In the genomic region with DNA sequence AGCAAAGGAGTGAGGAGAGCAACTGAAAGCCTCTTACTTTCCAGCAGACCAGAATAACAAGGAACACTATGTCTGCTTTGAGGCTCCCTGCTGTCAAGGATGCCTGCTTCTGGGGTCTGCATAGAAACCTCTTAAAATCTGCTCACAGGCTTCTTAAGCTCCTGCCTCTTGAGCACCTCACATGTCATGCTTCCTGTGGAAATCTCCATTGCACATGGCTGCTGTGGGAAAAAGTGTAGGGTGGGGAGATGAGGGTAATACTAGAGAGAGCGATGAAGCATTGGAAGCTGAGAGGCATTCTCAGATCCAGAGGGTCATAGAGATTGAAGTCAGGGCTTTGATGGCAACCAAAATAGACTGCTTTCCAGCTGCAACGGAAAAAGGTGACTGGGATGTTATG, we compare ENCODE assay signal across 15 cellular contexts. TPM values are rescaled to one million over a fixed set of nuclear protein-coding genes. Genes with fewer than 3 reads are reported as not detected.
DNase-seq lines count a peak whose midpoint lies in the region; ATAC-seq and TF ChIP-seq lines count a peak whose summit lies in the region.
"Had no signal": no experiment of that assay in that cellular context is flagged by ENCODE, and none has a peak within 500 bp of the region (broad histone marks: within the 10 kb centered on the region; RNA-seq: fewer than 3 reads in every experiment).

No MANE protein-coding gene starts in this region.

- H3K27me3 ChIP-seq in sigmoid colon (no peaks in the 10 kb centered on the region), smooth muscle cell (ENCODE audit: low read depth) (peaks cover 55% of the 10 kb centered on the region)

- H3K27ac Mint-ChIP-seq in activated CD4-positive, alpha-beta T cell treated with anti-CD3 and anti-CD28 coated beads, Interleukin-2, amount 10 ng/mL, durations not matched to agents 24 days and 14 days: no peak overlapping the region
- no peak overlapping the region for H3K27ac Mint-ChIP-seq in activated CD4-positive, alpha-beta T cell treated with anti-CD3 and anti-CD28 coated beads for 36 hours
- H3K27ac Mint-ChIP-seq: CD4-positive, alpha-beta T cell; HFFc6 had no signal

- TF ChIP-seq CTCF in VCaP (conservative IDR thresholded peaks at IDR 0.05) (no peak), sigmoid colon (IDR thresholded peaks at IDR 0.05) (no peak), smooth muscle cell (IDR thresholded peaks at IDR 0.05; ENCODE audit: borderline replicate concordance, insufficient read depth, poor library complexity, severe bottlenecking) (no peak)

- H3K4me1 Mint-ChIP-seq in activated CD4-positive, alpha-beta T cell treated with anti-CD3 and anti-CD28 coated beads, Interleukin-2, amount 10 ng/mL, durations not matched to agents 24 days and 14 days: peaks cover 8% of the 10 kb centered on the region
- H3K4me1 Mint-ChIP-seq in activated CD4-positive, alpha-beta T cell treated with anti-CD3 and anti-CD28 coated beads for 36 hours: peaks cover 14% of the 10 kb centered on the region

- H3K4me3 Mint-ChIP-seq in activated CD4-positive, alpha-beta T cell treated with anti-CD3 and anti-CD28 coated beads, Interleukin-2, amount 10 ng/mL, durations not matched to agents 24 days and 14 days: no peak overlapping the region
- no peak overlapping the region for H3K4me3 Mint-ChIP-seq in activated CD4-positive, alpha-beta T cell treated with anti-CD3 and anti-CD28 coated beads for 36 hours
- H3K4me3 Mint-ChIP-seq: CD4-positive, alpha-beta T cell; HFFc6 had no signal

- peak; percentile 11 for DNase-seq in activated CD4-positive, alpha-beta T cell treated with anti-CD3 and anti-CD28 coated beads, Interleukin-2, amount 10 ng/mL, durations not matched to agents 24 days and 14 days
- no peak for DNase-seq in activated CD4-positive, alpha-beta T cell treated with anti-CD3 and anti-CD28 coated beads for 36 hours
- DNase-seq in sigmoid colon: no peak
- no peak for DNase-seq in smooth muscle cell (lab: John Stamatoyannopoulos, UW; ENCODE audit: unreplicated experiment)
- DNase-seq in activated naive CD4-positive, alpha-beta T cell treated with anti-CD3 and anti-CD28 coated beads, Interleukin-2, amount 50 U/mL, for 16 hours: no peak
- DNase-seq: ACHN; C1 segment of cervical spinal cord; Calu3; CD4-positive, alpha-beta T cell; DMS 273 treated with DMSO at 0.1 percent for 48 hours; EL; HCEC 1CT; HFFc6 had no signal

- no peak for ATAC-seq in activated CD4-positive, alpha-beta T cell treated with anti-CD3 and anti-CD28 coated beads for 36 hours
- no peak for ATAC-seq in HG03439 (IDR thresholded peaks at IDR 0.05; ENCODE audit: unreplicated experiment)

- no peaks in the 10 kb centered on the region for H3F3A ChIP-seq in smooth muscle cell (ENCODE audit: low read depth)

- H3K4me3 ChIP-seq in sigmoid colon (no peak overlapping the region), smooth muscle cell (no peak overlapping the region)

- CTCF ChIA-PET in activated CD4-positive, alpha-beta T cell treated with anti-CD3 and anti-CD28 coated beads for 36 hours (lab: Charles Lee): no interaction called here

- H3K36me3 Mint-ChIP-seq in activated CD4-positive, alpha-beta T cell treated with anti-CD3 and anti-CD28 coated beads, Interleukin-2, amount 10 ng/mL, durations not matched to agents 24 days and 14 days (ENCODE audit: low read depth): no peaks in the 10 kb centered on the region
- no peaks in the 10 kb centered on the region for H3K36me3 Mint-ChIP-seq in activated CD4-positive, alpha-beta T cell treated with anti-CD3 and anti-CD28 coated beads for 36 hours (ENCODE audit: low read depth)

- peaks cover 0 to 58% (median 46%) of the 10 kb centered on the region in 4 donors for H3K4me1 ChIP-seq in sigmoid colon
- H3K4me1 ChIP-seq in smooth muscle cell (ENCODE audit: low read depth): peaks cover 5% of the 10 kb centered on the region

- no peak overlapping the region for H3K9ac ChIP-seq in smooth muscle cell (ENCODE audit: low read depth)

- no peaks in the 10 kb centered on the region for H3K9me3 Mint-ChIP-seq in activated CD4-positive, alpha-beta T cell treated with anti-CD3 and anti-CD28 coated beads, Interleukin-2, amount 10 ng/mL, durations not matched to agents 24 days and 14 days
- H3K9me3 Mint-ChIP-seq in activated CD4-positive, alpha-beta T cell treated with anti-CD3 and anti-CD28 coated beads for 36 hours (ENCODE audit: low read depth): no peaks in the 10 kb centered on the region
- H3K9me3 Mint-ChIP-seq: CD4-positive, alpha-beta T cell; HFFc6 had no signal

- H3K9me3 ChIP-seq in sigmoid colon (no peaks in the 10 kb centered on the region), smooth muscle cell (replicated peaks; ENCODE audit: low read depth) (no peaks in the 10 kb centered on the region)

- H3K27ac ChIP-seq in VCaP (peak overlapping the region; percentile 9; the same call in 1 of the 2 replicates), sigmoid colon (peak overlapping the region in 3 of 4 donors; percentile 95 to 100 (median 99)), smooth muscle cell (ENCODE audit: low read depth) (no peak overlapping the region)

- H3K36me3 ChIP-seq in sigmoid colon (no peaks in the 10 kb centered on the region), smooth muscle cell (ENCODE audit: low read depth) (no peaks in the 10 kb centered on the region)

- H4K20me1 ChIP-seq in smooth muscle cell (ENCODE audit: low read depth): no peaks in the 10 kb centered on the region

- POLR2A ChIA-PET in activated CD4-positive, alpha-beta T cell treated with anti-CD3 and anti-CD28 coated beads for 36 hours (lab: Charles Lee): no interaction called here

- TF ChIP-seq EP300 in sigmoid colon (IDR thresholded peaks at IDR 0.05): no peak

- no peak for TF ChIP-seq POLR2A in sigmoid colon (IDR thresholded peaks at IDR 0.05)

- WGBS in sigmoid colon, 2 donors: 74 to 86% methylated on average over 2 of the region's 2 CpGs
- WGBS in smooth muscle cell (ENCODE audit: low lambda C conversion rate): 84% methylated on average over 2 of the region's 2 CpGs

- H2AFZ ChIP-seq in smooth muscle cell (ENCODE audit: low read depth): no peak overlapping the region

- no peak overlapping the region for H3K4me2 ChIP-seq in smooth muscle cell

- no peaks in the 10 kb centered on the region for H3K79me2 ChIP-seq in smooth muscle cell (ENCODE audit: low read depth)

- peaks cover 48% of the 10 kb centered on the region for H3K27me3 Mint-ChIP-seq in activated CD4-positive, alpha-beta T cell treated with anti-CD3 and anti-CD28 coated beads, Interleukin-2, amount 10 ng/mL, durations not matched to agents 24 days and 14 days
- H3K27me3 Mint-ChIP-seq in activated CD4-positive, alpha-beta T cell treated with anti-CD3 and anti-CD28 coated beads for 36 hours: peaks cover 68% of the 10 kb centered on the region

- intact Hi-C loops in activated CD4-positive, alpha-beta T cell treated with anti-CD3 and anti-CD28 coated beads, Interleukin-2, amount 10 ng/mL, durations not matched to agents 24 days and 14 days (cut with micrococcal nuclease): no loop called here
- intact Hi-C loops in activated CD4-positive, alpha-beta T cell treated with anti-CD3 and anti-CD28 coated beads for 36 hours (cut with DNase I, micrococcal nuclease): no loop called here
- intact Hi-C loops in sigmoid colon (cut with DNase I): no loop called here

RNA-seq across cellular contexts. Expression of gene HLX, which starts 6.2 kb away (rescaled TPM):
- total RNA-seq in activated CD4-positive, alpha-beta T cell treated with anti-CD3 and anti-CD28 coated beads, Interleukin-2, amount 10 ng/mL, durations not matched to agents 24 days and 14 days: 5.7 and 7.2 TPM in 2 replicates
- under 1 TPM; 0.23 to 0.25 TPM for total RNA-seq in activated CD4-positive, alpha-beta T cell treated with anti-CD3 and anti-CD28 coated beads for 36 hours
- total RNA-seq in sigmoid colon (10 to 100 TPM; 28.2 to 53.5 (median 37.8) TPM), smooth muscle cell (0.58 and 3.2 TPM in 2 replicates)
- polyA plus RNA-seq in sigmoid colon (10 to 100 TPM in 1 of 3 donors, 1 to 10 TPM in 1, under 1 TPM in 1; 0.92 to 10.7 (median 9.0) TPM), smooth muscle cell (2.5 and 4.0 TPM in 2 replicates)
